ENCODE assay signal across 2 cellular contexts in the genomic region with DNA sequence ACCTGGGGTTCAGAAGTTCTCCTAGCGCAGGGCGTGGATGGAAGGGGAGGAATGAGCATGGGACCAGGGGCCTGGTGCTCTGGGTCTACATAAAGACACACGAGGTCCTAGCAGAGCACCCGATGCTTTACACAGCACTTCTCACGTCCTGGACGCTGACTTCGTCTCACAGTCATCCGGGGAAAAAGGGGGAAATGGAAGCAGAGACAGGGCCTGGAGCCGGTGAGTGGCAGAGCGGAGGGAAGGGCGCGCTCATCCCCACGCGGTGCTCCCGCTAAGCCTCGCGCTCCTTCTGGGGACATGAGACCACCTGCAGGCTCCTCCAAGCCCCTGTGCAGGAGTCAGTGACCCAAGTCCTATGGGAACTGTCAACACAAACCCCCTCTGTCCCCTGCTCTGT.
TF ChIP-seq lines count a peak whose summit lies in the region.

No MANE protein-coding gene starts in this region.

TF ChIP-seq in HepG2, 621 proteins besides CTCF, POLR2A, EP300 and RAD21 (continued from another document):
- no peak for TF ChIP-seq FOXP1 (IDR thresholded peaks at IDR 0.05)
- no peak for TF ChIP-seq FOXP1 (CRISPR knock-in tag; IDR thresholded peaks at IDR 0.05)
- no peak for TF ChIP-seq SP5 (CRISPR knock-in tag; IDR thresholded peaks at IDR 0.05; ENCODE audit: borderline replicate concordance, low read depth)
- TF ChIP-seq ZNF777 (CRISPR knock-in tag; IDR thresholded peaks at IDR 0.05), result no peak

TF ChIP-seq in endothelial cell of umbilical vein, 7 proteins besides CTCF, POLR2A, EP300 and RAD21 (continued from another document):
- TF ChIP-seq JUN (IDR thresholded peaks at IDR 0.05; ENCODE audit: borderline replicate concordance, insufficient read depth, insufficient read length, low read depth), result no peak
- TF ChIP-seq POLR2AphosphoS5 (IDR thresholded peaks at IDR 0.05; ENCODE audit: insufficient read depth, low read depth, low read length), result no peak
- TF ChIP-seq, protein P1, sequence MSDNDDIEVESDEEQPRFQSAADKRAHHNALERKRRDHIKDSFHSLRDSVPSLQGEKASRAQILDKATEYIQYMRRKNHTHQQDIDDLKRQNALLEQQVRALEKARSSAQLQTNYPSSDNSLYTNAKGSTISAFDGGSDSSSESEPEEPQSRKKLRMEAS (IDR thresholded peaks at IDR 0.05; ENCODE audit: insufficient read depth, insufficient read length), result no peak
- no peak for TF ChIP-seq MYC (IDR thresholded peaks at IDR 0.05; ENCODE audit: low read depth, low read length)
